ENCODE assay signal across 2 cellular contexts in genomic region chr6:4164043-4164442, GRCh38.
TF ChIP-seq lines count a peak whose summit lies in the region.

No MANE protein-coding gene starts in this region.

TF ChIP-seq in GM12878, 131 proteins besides CTCF, POLR2A, EP300 and RAD21:
- TF ChIP-seq IRF3 (IDR thresholded peaks at IDR 0.05) (no peak), MLLT1 (IDR thresholded peaks at IDR 0.05) (no peak), KLF5 (IDR thresholded peaks at IDR 0.05; ENCODE audit: partially characterized antibody) (no peak), KAT2A (conservative IDR thresholded peaks at IDR 0.05; ENCODE audit: control insufficient read depth, low read depth, low read length) (no peak), HDAC2 (IDR thresholded peaks at IDR 0.05) (no peak), IKZF1 (conservative IDR thresholded peaks at IDR 0.05) (no peak), CUX1 (IDR thresholded peaks at IDR 0.05; ENCODE audit: insufficient replicate concordance, low read depth, low read length) (no peak), ATF7 (IDR thresholded peaks at IDR 0.05; ENCODE audit: low read depth) (no peak), SMARCA5 (IDR thresholded peaks at IDR 0.05) (no peak), ZNF24 (IDR thresholded peaks at IDR 0.05) (no peak), ZNF207 (IDR thresholded peaks at IDR 0.05; ENCODE audit: borderline replicate concordance) (no peak)
TF ChIP-seq in GM12878: peak in this region for 0.

TF ChIP-seq in neural cell, 6 proteins besides CTCF, POLR2A, EP300 and RAD21:
- TF ChIP-seq REST (IDR thresholded peaks at IDR 0.05; ENCODE audit: borderline replicate concordance) (no peak), SMC3 (conservative IDR thresholded peaks at IDR 0.05; ENCODE audit: poor library complexity) (peak; percentile 50)
